9 cellular contexts compared by ENCODE assay signal in genomic region chr7:116354546-116355422, GRCh38.
A peak's percentile ranks its signal among the peaks of the same experiment; 100 is the strongest.
DNase-seq lines count a peak whose midpoint lies in the region; ATAC-seq, FAIRE-seq and TF ChIP-seq lines count a peak whose summit lies in the region.
"Had no signal": no experiment of that assay in that cellular context is flagged by ENCODE, and none has a peak within 500 bp of the region (broad histone marks: within the 10 kb centered on the region; RNA-seq: fewer than 3 reads in every experiment).

No MANE protein-coding gene starts in this region.

- H3K36me3 Mint-ChIP-seq in astrocyte (ENCODE audit: low read depth, unreplicated experiment): no peaks in the 10 kb centered on the region
- H3K36me3 Mint-ChIP-seq: naive B cell had no signal

- H3K4me1 ChIP-seq in astrocyte (ENCODE audit: insufficient read depth, low read length): peaks cover 47% of the 10 kb centered on the region

- H3K27me3 Mint-ChIP-seq in astrocyte (ENCODE audit: low read depth, unreplicated experiment): no peaks in the 10 kb centered on the region

- DNase-seq in HT-29 (ENCODE audit: low spot score): peak; percentile 95
- peak; percentile 99 for DNase-seq in astrocyte (ENCODE audit: low read depth)
- peak; percentile 26 for DNase-seq in iPS-NIHi11 (ENCODE audit: low spot score)
- peak; percentile 95 for DNase-seq in stromal cell of bone marrow (ENCODE audit: low read depth)
- no peak for DNase-seq in RPMI8226
- no peak for DNase-seq in activated CD8-positive, alpha-beta memory T cell treated with anti-CD3 and anti-CD28 coated beads for 24 hours
- DNase-seq in cerebellar cortex (ENCODE audit: low spot score): no peak
- DNase-seq: naive B cell had no signal

- no peak for TF ChIP-seq CTCF in astrocyte (IDR thresholded peaks at IDR 0.05; ENCODE audit: insufficient read depth, low read depth, low read length)

- H3K4me1 Mint-ChIP-seq in astrocyte (ENCODE audit: low read depth, unreplicated experiment): peaks cover 39% of the 10 kb centered on the region
- H3K4me1 Mint-ChIP-seq: naive B cell had no signal

- ATAC-seq in GM21526 (IDR thresholded peaks at IDR 0.05; ENCODE audit: low FRiP score, unreplicated experiment): no peak

- H3K27ac Mint-ChIP-seq in astrocyte (ENCODE audit: unreplicated experiment): peak overlapping the region; percentile 98
- H3K27ac Mint-ChIP-seq: naive B cell had no signal

- peak overlapping the region; percentile 30 for H3K4me3 ChIP-seq in astrocyte (ENCODE audit: insufficient read depth, low read depth, low read length)

- no peak overlapping the region for H2AFZ ChIP-seq in astrocyte (ENCODE audit: low read depth, low read length)

- peak overlapping the region; percentile 74 for H3K4me3 Mint-ChIP-seq in astrocyte (ENCODE audit: unreplicated experiment)
- H3K4me3 Mint-ChIP-seq: naive B cell had no signal

- no peaks in the 10 kb centered on the region for H3K27me3 ChIP-seq in astrocyte (ENCODE audit: insufficient read depth, low read length)

- no peaks in the 10 kb centered on the region for H3K9me3 ChIP-seq in astrocyte (ENCODE audit: insufficient read depth, low read depth, low read length)

- peak overlapping the region; percentile 92 for H3K27ac ChIP-seq in astrocyte (ENCODE audit: low read depth, low read length)

- peak overlapping the region; percentile 81 for H3K4me2 ChIP-seq in astrocyte (ENCODE audit: low read length)

- FAIRE-seq in astrocyte (lab: Jason Lieb, UNC): peak; percentile 96

- no peaks in the 10 kb centered on the region for H4K20me1 ChIP-seq in astrocyte (ENCODE audit: insufficient read depth, low read length)

- H3K9ac ChIP-seq in astrocyte (ENCODE audit: low read length): peak overlapping the region; percentile 73

- peaks cover 2% of the 10 kb centered on the region for H3K9me3 Mint-ChIP-seq in astrocyte (ENCODE audit: unreplicated experiment)
- H3K9me3 Mint-ChIP-seq: naive B cell had no signal

- no peaks in the 10 kb centered on the region for H3K36me3 ChIP-seq in astrocyte (ENCODE audit: insufficient read depth, low read length)

- no peaks in the 10 kb centered on the region for H3K79me2 ChIP-seq in astrocyte (ENCODE audit: insufficient read depth, low read length)

Comparison
In these comparisons a context has a peak if more than half of its experiments do, and no peak if none do; other contexts are left out.
1. DNase-seq: peak in HT-29 (single experiment), astrocyte (single experiment), iPS-NIHi11 (single experiment) and stromal cell of bone marrow (single experiment); none in RPMI8226 (single experiment), activated CD8-positive, alpha-beta memory T cell treated with anti-CD3 and anti-CD28 coated beads for 24 hours (single experiment) and cerebellar cortex (single experiment).